In the genomic region with DNA sequence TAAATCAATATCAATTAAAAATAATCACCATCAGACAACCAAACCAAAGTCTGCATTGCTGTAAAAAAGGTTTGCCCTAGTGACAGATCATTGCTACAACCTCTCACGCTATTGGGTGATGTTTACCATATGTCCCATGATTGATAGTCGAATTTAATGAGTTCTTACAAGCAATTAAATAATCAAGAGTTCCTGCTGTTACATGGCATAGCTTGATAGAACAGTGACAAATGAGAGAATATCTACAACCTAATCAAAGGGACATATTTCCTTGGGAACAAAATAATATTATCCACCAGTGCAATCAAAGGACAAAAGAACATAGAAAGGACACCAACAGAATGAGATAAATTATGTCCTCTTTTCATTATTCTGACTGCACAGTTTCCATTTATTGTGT, we compare ENCODE assay signal across 1 cellular context.
TF ChIP-seq lines count a peak whose summit lies in the region.

No MANE protein-coding gene starts in this region.

TF ChIP-seq in SK-N-SH treated with all-trans-retinoic acid at 6 μM for 48 hours, 23 proteins besides CTCF, POLR2A, EP300 and RAD21 (continued from another document):
- 0 out of 2 replicates have a peak, but pooled peaks have one; percentile 66 for TF ChIP-seq ARNTL (CRISPR knock-in tag; IDR thresholded peaks at IDR 0.05; ENCODE audit: borderline replicate concordance, low read depth)
- peak; percentile 84; the same call in 1 of the 2 replicates for TF ChIP-seq RARB (CRISPR knock-in tag; IDR thresholded peaks at IDR 0.05)
- peak; percentile 93 for TF ChIP-seq CSRNP3 (CRISPR knock-in tag; IDR thresholded peaks at IDR 0.05)
- TF ChIP-seq TCF4 (CRISPR knock-in tag; IDR thresholded peaks at IDR 0.05; ENCODE audit: borderline replicate concordance): peak; percentile 97
